In the genomic region with DNA sequence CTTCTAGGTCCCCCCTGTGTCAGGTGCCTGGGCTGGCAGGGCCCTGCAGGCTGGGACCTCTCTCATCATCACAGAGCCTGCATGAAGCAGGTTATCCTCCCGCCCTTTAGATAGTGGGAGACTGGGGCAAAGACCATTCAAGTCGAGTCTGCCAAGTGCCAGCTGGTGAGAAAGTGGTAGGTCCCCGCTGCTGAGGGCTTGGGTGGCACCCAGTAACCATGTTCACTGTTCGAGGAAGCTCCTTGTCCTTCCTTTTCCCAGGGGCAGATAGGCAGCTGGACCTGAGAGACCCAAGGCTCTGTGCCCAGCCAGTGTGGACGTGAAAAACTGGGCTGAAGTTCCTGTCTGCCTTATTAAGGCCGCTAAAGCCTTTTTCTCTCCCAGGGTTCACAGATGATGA, we compare ENCODE assay signal across 35 cellular contexts.
"Had no signal": no experiment of that assay in that cellular context is flagged by ENCODE, and none has a peak within 500 bp of the region (broad histone marks: within the 10 kb centered on the region; RNA-seq: fewer than 3 reads in every experiment).

No MANE protein-coding gene starts in this region.

- H3K4me3 ChIP-seq: adrenal gland, body of pancreas, breast epithelium had no signal

- FAIRE-seq: astrocyte, TTC549 had no signal

- DNase-seq: activated B cell treated with CpG ODN at 0.5 μM for 24 hours; activated CD4-positive, alpha-beta memory T cell treated with anti-CD3 and anti-CD28 coated beads for 36 hours; activated CD4-positive, alpha-beta T cell treated with anti-CD3 and anti-CD28 coated beads for 4 hours; activated CD4-positive, alpha-beta T cell treated with anti-CD3 and anti-CD28 coated beads, Interleukin-2, amount 10 ng/mL, durations not matched to agents 24 days and 14 days; activated CD4-positive, alpha-beta T cell treated with anti-CD3 and anti-CD28 coated beads, Interleukin-2, amount 50 U/mL, for 1 hour; activated CD4-positive, alpha-beta T cell treated with anti-CD3 and anti-CD28 coated beads, Interleukin-2, amount 50 U/mL, for 4 hours; activated CD4-positive, CD25-positive, alpha-beta regulatory T cell treated with anti-CD3 and anti-CD28 coated beads, Interleukin-2, amount 50 U/mL, for 72 hours; activated CD8-positive, alpha-beta memory T cell treated with anti-CD3 and anti-CD28 coated beads, Interleukin-2, amount 50 U/mL, for 4 hours; activated CD8-positive, alpha-beta T cell treated with anti-CD3 and anti-CD28 coated beads for 36 hours; activated effector memory CD4-positive, alpha-beta T cell treated with anti-CD3 and anti-CD28 coated beads, Interleukin-2, amount 50 U/mL, for 16 hours; activated gamma-delta T cell treated with Interleukin-2 at 50 U/mL for 16 hours; activated naive CD4-positive, alpha-beta T cell; activated naive CD4-positive, alpha-beta T cell treated with anti-CD3 and anti-CD28 coated beads for 36 hours; activated naive CD4-positive, alpha-beta T cell treated with anti-CD3 and anti-CD28 coated beads, Interleukin-2, amount 50 U/mL, for 16 hours; activated naive CD8-positive, alpha-beta T cell treated with anti-CD3 and anti-CD28 coated beads for 36 hours; activated T-cell treated with anti-CD3 and anti-CD28 coated beads for 4 hours; activated T-cell treated with anti-CD3 and anti-CD28 coated beads, Interleukin-2, amount 50 U/mL, for 1 hour; activated T-cell treated with anti-CD3 and anti-CD28 coated beads, Interleukin-2, amount 50 U/mL, for 4 hours; activated T-cell treated with anti-CD3 and anti-CD28 coated beads, Interleukin-2, amount 50 U/mL, for 72 hours; adrenal gland; amniotic stem cell; aorta; body of pancreas; brain microvascular endothelial cell; central memory CD4-positive, alpha-beta T cell; cerebellar nuclear complex; T-helper 1 cell; T-helper 2 cell; T-helper 9 cell had no signal

- H3K4me1 ChIP-seq: adrenal gland, body of pancreas, breast epithelium had no signal

- ATAC-seq: activated CD8-positive, alpha-beta T cell treated with anti-CD3 and anti-CD28 coated beads for 36 hours; activated naive CD4-positive, alpha-beta T cell treated with anti-CD3 and anti-CD28 coated beads, Interleukin-2, amount 50 U/mL, for 72 hours; activated T-cell treated with anti-CD3 and anti-CD28 coated beads, Interleukin-2, amount 50 U/mL, for 4 hours; activated T-cell treated with anti-CD3 and anti-CD28 coated beads, Interleukin-2, amount 50 U/mL, for 72 hours; activated T-helper 17 cell treated with anti-CD3 and anti-CD28 coated beads, Interleukin-2, amount 50 U/mL, for 72 hours; body of pancreas had no signal

- H3K36me3 ChIP-seq: adrenal gland, brain microvascular endothelial cell, breast epithelium had no signal

- H3K27ac ChIP-seq: adrenal gland, body of pancreas, brain microvascular endothelial cell, breast epithelium, VCaP had no signal

- H3K9me3 ChIP-seq: adrenal gland, body of pancreas, breast epithelium had no signal

- H3K27me3 ChIP-seq: adrenal gland, body of pancreas, brain microvascular endothelial cell had no signal
